Comparison of ENCODE assay signal across 8 cellular contexts in the genomic region with DNA sequence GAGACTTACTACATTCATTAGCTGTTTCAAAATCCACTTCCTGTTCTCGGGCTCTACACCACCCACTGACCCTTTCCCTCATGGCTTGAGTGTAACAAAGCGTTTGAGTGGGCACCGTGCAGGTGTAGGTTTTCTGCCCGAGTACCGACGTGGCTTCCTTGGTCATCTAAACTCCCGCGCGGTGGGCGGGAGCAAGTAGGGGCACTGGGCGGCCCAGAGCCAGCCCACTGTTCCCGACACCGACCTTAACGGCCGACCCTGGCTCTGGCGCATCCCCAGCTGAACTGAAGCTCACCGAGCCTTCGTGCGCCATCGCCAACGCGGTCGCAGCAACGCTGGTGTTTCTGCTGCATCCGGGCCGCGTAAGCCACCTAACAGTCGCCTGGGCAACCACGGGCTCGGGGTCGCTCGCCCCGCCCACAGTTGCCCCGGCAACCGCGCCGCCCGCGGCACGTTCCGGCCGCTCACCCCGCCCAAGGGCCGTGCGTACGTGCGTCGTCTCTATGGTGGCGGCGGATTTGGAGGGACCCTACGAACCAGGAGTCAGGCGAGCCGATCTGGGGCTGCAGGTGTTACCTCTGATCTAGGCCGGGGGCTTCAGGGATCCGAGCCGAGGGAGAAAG. TPM values are rescaled to one million over a fixed set of nuclear protein-coding genes. Genes with fewer than 3 reads are reported as not detected.
DNase-seq lines count a peak whose midpoint lies in the region; FAIRE-seq and TF ChIP-seq lines count a peak whose summit lies in the region.

C2orf81 (minus strand) TSS at position 372 of the 623 bp plus-strand sequence; CDS start at position 313, 59 bp downstream.
WDR54 (plus strand) TSS at position 483 of the 623 bp plus-strand sequence. CDS start 424 bp downstream, outside the sequence.

- POLR2A ChIA-PET in RWPE1 (lab: Yijun Ruan, JAX; ENCODE audit: low non-redundant PET) = interaction anchor here (0.6 kb wide), 2 partner anchors 13 to 21 kb away, joined by 3 read pairs; no protein-coding TSS in a partner anchor

- no peak for TF ChIP-seq CTCF in RWPE1 (conservative IDR thresholded peaks at IDR 0.05; ENCODE audit: low read depth)
- TF ChIP-seq CTCF in fibroblast of the aortic adventitia (IDR thresholded peaks at IDR 0.05; ENCODE audit: insufficient read depth, low read length) = no peak
- TF ChIP-seq CTCF in neural crest cell (conservative IDR thresholded peaks at IDR 0.05) = no peak

- CTCF ChIA-PET in RWPE1 (lab: Yijun Ruan, JAX) = no interaction called here

- peaks cover 0 to 5% of the 10 kb centered on the region in 2 donors for H3K36me3 ChIP-seq in stomach smooth muscle (ENCODE audit: control insufficient read depth in 2 of 2, insufficient read depth in 2 of 2, low read length in 2 of 2)

- H3K4me3 Mint-ChIP-seq in neural crest cell = peak within 1 kb of the TSS; percentile 97

- H3K36me3 Mint-ChIP-seq in neural crest cell (ENCODE audit: low read depth) = no peaks in the 10 kb centered on the region

- DNase-seq in EL (peak; percentile 90), H54 (ENCODE audit: insufficient read length, low spot score) (peak; percentile 96), LoVo (ENCODE audit: low spot score) (peak; percentile 89), RWPE1 (ENCODE audit: low spot score) (peak; percentile 85), fibroblast of the aortic adventitia (ENCODE audit: low read depth) (peak; percentile 73), neural crest cell (ENCODE audit: low read depth, low spot score) (peak; percentile 88)
- peak; percentile 91 for DNase-seq in activated T-helper 9 cell treated with anti-CD3 and anti-CD28 coated beads, Interleukin-2, amount 50 U/mL, for 16 hours (ENCODE audit: low read depth)

- peaks cover 16% of the 10 kb centered on the region for H3K4me1 ChIP-seq in stomach smooth muscle (ENCODE audit: control insufficient read depth, insufficient read depth, low read length)

- H3K9ac ChIP-seq in stomach smooth muscle (ENCODE audit: low read length in 2 of 2) = peak within 1 kb of the TSS; percentile 70 to 71

- peaks cover 23% of the 10 kb centered on the region for H3K4me1 Mint-ChIP-seq in neural crest cell

- H3K4me3 ChIP-seq in fibroblast of the aortic adventitia (ENCODE audit: low read depth, low read length) (peak within 1 kb of the TSS; percentile 89), stomach smooth muscle (ENCODE audit: low read length in 2 of 2) (peak within 1 kb of the TSS; percentile 86 to 87)

- H3K9me3 ChIP-seq in stomach smooth muscle (ENCODE audit: control insufficient read depth in 2 of 2, low read length in 2 of 2) = no peaks in the 10 kb centered on the region

- H3K27ac ChIP-seq in RWPE1 (peak within 1 kb of the TSS; percentile 94), stomach smooth muscle (ENCODE audit: low read length) (peak within 1 kb of the TSS; percentile 41)

- peak; percentile 85 for TF ChIP-seq POLR2A in H54 (IDR thresholded peaks at IDR 0.05; ENCODE audit: low read depth, low read length)

- peak; percentile 48 for FAIRE-seq in H54 (lab: Jason Lieb, UNC)

- H3K27me3 ChIP-seq in stomach smooth muscle (ENCODE audit: control insufficient read depth in 1 of 2, insufficient read depth in 2 of 2, low read length in 2 of 2) = no peaks in the 10 kb centered on the region

- H3K27ac Mint-ChIP-seq in neural crest cell (ENCODE audit: unreplicated experiment) = peak within 1 kb of the TSS; percentile 99

- H3K9me3 Mint-ChIP-seq in neural crest cell = no peaks in the 10 kb centered on the region

- peaks cover 3% of the 10 kb centered on the region for H3K27me3 Mint-ChIP-seq in neural crest cell (ENCODE audit: low read depth)

RNA-seq across cellular contexts. Expression of gene C2orf81, which starts in this region (rescaled TPM):
- total RNA-seq in fibroblast of the aortic adventitia (ENCODE audit: low replicate concordance) (1.9 and 2.8 TPM in 2 replicates), neural crest cell (7.3 and 7.9 TPM in 2 replicates)

RNA-seq across cellular contexts. Expression of gene WDR54, which starts in this region (rescaled TPM):
- total RNA-seq in fibroblast of the aortic adventitia (ENCODE audit: low replicate concordance) = 16.9 and 34.3 TPM in 2 replicates
- 56.9 and 57.8 TPM in 2 replicates for total RNA-seq in neural crest cell

Comparison
In these comparisons a context has a peak if more than half of its experiments do, and no peak if none do; other contexts are left out.
1. Peak in every context shown above with its lines: DNase-seq, H3K4me3 ChIP-seq and H3K27ac ChIP-seq.